Comparison of ENCODE assay signal across 29 cellular contexts in genomic region chr1:65512383-65512782, GRCh38.
DNase-seq lines count a peak whose midpoint lies in the region; ATAC-seq, FAIRE-seq and TF ChIP-seq lines count a peak whose summit lies in the region.
"Had no signal": no experiment of that assay in that cellular context is flagged by ENCODE, and none has a peak within 500 bp of the region (broad histone marks: within the 10 kb centered on the region; RNA-seq: fewer than 3 reads in every experiment).

No MANE protein-coding gene starts in this region.

- no peak for FAIRE-seq in HepG2 (lab: Jason Lieb, UNC)
- FAIRE-seq: HTR-8/SVneo, RCC 7860 had no signal

- TF ChIP-seq CTCF in VCaP (conservative IDR thresholded peaks at IDR 0.05) (no peak), HepG2 (CRISPR knock-in tag; IDR thresholded peaks at IDR 0.05) (no peak)

- no peaks in the 10 kb centered on the region for H3K79me2 ChIP-seq in HepG2 (ENCODE audit: insufficient read depth, low read length)

- no peak for TF ChIP-seq POLR2A in HepG2 (IDR thresholded peaks at IDR 0.05; ENCODE audit: insufficient read depth in 1 of 2, low read depth in 2 of 2, low read length in 2 of 2)

- intact Hi-C loops in right cardiac atrium (cut with DNase I) (no loop called here), Right ventricle myocardium superior (cut with DNase I) (no loop called here), HepG2 (cut with micrococcal nuclease; ENCODE audit: unreplicated experiment) (no loop called here), aorta (cut with DNase I) (no loop called here)

- H3K4me1 ChIP-seq in right cardiac atrium (ENCODE audit: control insufficient read depth, insufficient read depth, low read length) (no peaks in the 10 kb centered on the region), HepG2 (ENCODE audit: insufficient read depth, low read length) (peaks cover 25% of the 10 kb centered on the region), aorta (ENCODE audit: control insufficient read depth in 1 of 2, insufficient read depth in 2 of 2, low read length in 2 of 2) (peaks cover 4 to 12% of the 10 kb centered on the region in 2 donors)
- H3K4me1 ChIP-seq: right atrium auricular region, upper lobe of right lung had no signal

- CTCF ChIA-PET in HepG2 (lab: Yijun Ruan, JAX; ENCODE audit: low intra/inter-chr PET ratio, low total read pairs): no interaction called here

- in situ Hi-C loops in HepG2 (cut with HindIII; ENCODE audit: extremely low pct_ligation_motif_present, low pct_unique_long_range_greater_than_20kb): no loop called here

- no peak overlapping the region for H3K4me2 ChIP-seq in HepG2 (ENCODE audit: low read depth, low read length)

- BruUV-seq in HepG2 (replicated peaks; lab: Mats Ljungman, UMichigan): no TSS peak

- H3K9ac ChIP-seq in HepG2 (ENCODE audit: insufficient read depth, low read depth, low read length): no peak overlapping the region

- H3K27me3 ChIP-seq in right cardiac atrium (ENCODE audit: control insufficient read depth, insufficient read depth): no peaks in the 10 kb centered on the region
- H3K27me3 ChIP-seq in HepG2 (ENCODE audit: control insufficient read depth in 1 of 2, insufficient read depth in 2 of 2, low read length in 2 of 2): no peaks in the 10 kb centered on the region
- H3K27me3 ChIP-seq in aorta (ENCODE audit: control insufficient read depth in 1 of 2, insufficient read depth in 2 of 2, low read length in 1 of 2): no peaks in the 10 kb centered on the region
- H3K27me3 ChIP-seq: ovary, right atrium auricular region, suprapubic skin, upper lobe of right lung had no signal

- H3K4me3 ChIP-seq in right cardiac atrium (ENCODE audit: low read length) (no peak overlapping the region), HepG2 (replicated peaks in 1 of 3; ENCODE audit: insufficient read depth in 1 of 3, low read depth in 2 of 3, low read length in 3 of 3) (no peak overlapping the region), aorta (ENCODE audit: low read length in 2 of 2) (no peak overlapping the region)
- H3K4me3 ChIP-seq: lower lobe of right lung, ovary, right atrium auricular region, suprapubic skin, upper lobe of right lung had no signal

- 61% methylated on average over 4 of the region's 4 CpGs for WGBS in right cardiac atrium
- 46% methylated on average over 4 of the region's 4 CpGs for WGBS in HepG2 (ENCODE audit: low lambda C conversion rate)
- 49 to 50% methylated on average over 4 of the region's 4 CpGs for WGBS in aorta, 2 donors

- peak; percentile 51 to 91 for ATAC-seq in right cardiac atrium
- ATAC-seq in Right ventricle myocardium superior (ENCODE audit: poor library complexity): no peak
- ATAC-seq in HepG2: peak; percentile 56
- ATAC-seq in aorta (ENCODE audit: low FRiP score): peak; percentile 54
- ATAC-seq in HG03378 (IDR thresholded peaks at IDR 0.05; ENCODE audit: unreplicated experiment): no peak
- ATAC-seq: upper lobe of right lung had no signal

- no peak overlapping the region for H2AFZ ChIP-seq in HepG2 (ENCODE audit: low read length)

- no peaks in the 10 kb centered on the region for H3K36me3 ChIP-seq in HepG2 (replicated peaks in 1 of 2; ENCODE audit: control insufficient read depth in 1 of 2, insufficient read depth in 2 of 2, low read length in 2 of 2)
- H3K36me3 ChIP-seq in aorta (ENCODE audit: control insufficient read depth in 1 of 2, insufficient read depth in 2 of 2, low read length in 1 of 2): no peaks in the 10 kb centered on the region
- H3K36me3 ChIP-seq: lower lobe of right lung, ovary, right atrium auricular region, suprapubic skin, upper lobe of right lung had no signal

- TF ChIP-seq RAD21 in HepG2 (CRISPR knock-in tag; IDR thresholded peaks at IDR 0.05): no peak

- TF ChIP-seq EP300 in HepG2 (IDR thresholded peaks at IDR 0.05; ENCODE audit: low read depth in 2 of 2, low read length in 2 of 2): no peak
- TF ChIP-seq EP300 in HepG2 (CRISPR knock-in tag; IDR thresholded peaks at IDR 0.05; ENCODE audit: borderline replicate concordance): no peak

- H4K20me1 ChIP-seq in HepG2 (ENCODE audit: insufficient read depth, low read length): no peaks in the 10 kb centered on the region

- H3K9me3 ChIP-seq in right cardiac atrium (ENCODE audit: control insufficient read depth, low read length) (no peaks in the 10 kb centered on the region), HepG2 (ENCODE audit: low read length) (no peaks in the 10 kb centered on the region), aorta (ENCODE audit: control insufficient read depth, low read length) (no peaks in the 10 kb centered on the region)
- H3K9me3 ChIP-seq: lower lobe of right lung, ovary, suprapubic skin, upper lobe of right lung had no signal

- POLR2A ChIA-PET in HepG2 (lab: Yijun Ruan, JAX): interaction anchor here (1.0 to 1.4 kb wide), 3 partner anchors 41 to 45 kb away, joined by 3 to 4 read pairs (median 3); no protein-coding TSS in a partner anchor

- peak in 2 of 3 donors; percentile 19 to 34 for DNase-seq in right cardiac atrium
- no peak for DNase-seq in Right ventricle myocardium superior
- no peak for DNase-seq in HepG2 (ENCODE audit: low spot score)
- DNase-seq in aorta: no peak
- no peak for DNase-seq in amniotic stem cell (lab: John Stamatoyannopoulos, UW)
- no peak for DNase-seq in activated CD4-positive, CD25-positive, alpha-beta regulatory T cell (lab: John Stamatoyannopoulos, UW)
- DNase-seq: activated CD4-positive, CD25-positive, alpha-beta regulatory T cell treated with anti-CD3 and anti-CD28 coated beads, Interleukin-2, amount 50 U/mL, for 72 hours; activated effector memory CD4-positive, alpha-beta T cell treated with anti-CD3 and anti-CD28 coated beads, Interleukin-2, amount 50 U/mL, for 16 hours; activated naive CD8-positive, alpha-beta T cell treated with anti-CD3 and anti-CD28 coated beads, Interleukin-2, amount 10 ng/mL, durations not matched to agents 7 days and 5 days; activated T-cell treated with anti-CD3 and anti-CD28 coated beads for 4 hours; H9; islet precursor cell; Karpas-422; lower lobe of right lung; MV-4-11; NCI-H1436 treated with DMSO at 0.1 percent for 48 hours; NCI-H2171; NCI-H510A treated with DMSO at 0.1 percent for 48 hours; ovary; stimulated activated CD4-positive, alpha-beta T cell treated with anti-CD3 and anti-CD28 coated beads, Interleukin-12 subunit alpha, Interleukin-12 subunit beta, amount 100 ng/mL, for 4 hours; stimulated activated naive CD4-positive, alpha-beta T cell; T-helper 1 cell; upper lobe of right lung had no signal

- H3K27ac ChIP-seq in right cardiac atrium (ENCODE audit: low read length) (no peak overlapping the region), VCaP (peak overlapping the region; percentile 63), HepG2 (ENCODE audit: extremely low read length, insufficient read depth, low read length) (no peak overlapping the region), aorta (ENCODE audit: low read depth in 1 of 2, low read length in 2 of 2) (no peak overlapping the region)
- H3K27ac ChIP-seq: lower lobe of right lung, ovary, right atrium auricular region, suprapubic skin, upper lobe of right lung had no signal

TF ChIP-seq in HepG2, 621 proteins besides CTCF, POLR2A, EP300 and RAD21 (continues in another document):
- TF ChIP-seq ZNF496 (CRISPR knock-in tag; IDR thresholded peaks at IDR 0.05; ENCODE audit: insufficient replicate concordance): no peak
- 0 out of 2 replicates have a peak, but pooled peaks have one; percentile 24 for TF ChIP-seq POGZ (CRISPR knock-in tag; IDR thresholded peaks at IDR 0.05)
- TF ChIP-seq, protein P1, sequence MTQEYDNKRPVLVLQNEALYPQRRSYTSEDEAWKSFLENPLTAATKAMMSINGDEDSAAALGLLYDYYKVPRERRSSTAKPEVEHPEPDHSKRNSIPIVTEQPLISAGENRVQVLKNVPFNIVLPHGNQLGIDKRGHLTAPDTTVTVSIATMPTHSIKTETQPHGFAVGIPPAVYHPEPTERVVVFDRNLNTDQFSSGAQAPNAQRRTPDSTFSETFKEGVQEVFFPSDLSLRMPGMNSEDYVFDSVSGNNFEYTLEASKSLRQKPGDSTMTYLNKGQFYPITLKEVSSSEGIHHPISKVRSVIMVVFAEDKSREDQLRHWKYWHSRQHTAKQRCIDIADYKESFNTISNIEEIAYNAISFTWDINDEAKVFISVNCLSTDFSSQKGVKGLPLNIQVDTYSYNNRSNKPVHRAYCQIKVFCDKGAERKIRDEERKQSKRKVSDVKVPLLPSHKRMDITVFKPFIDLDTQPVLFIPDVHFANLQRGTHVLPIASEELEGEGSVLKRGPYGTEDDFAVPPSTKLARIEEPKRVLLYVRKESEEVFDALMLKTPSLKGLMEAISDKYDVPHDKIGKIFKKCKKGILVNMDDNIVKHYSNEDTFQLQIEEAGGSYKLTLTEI (CRISPR knock-in tag; conservative IDR thresholded peaks at IDR 0.05): no peak
- TF ChIP-seq HNF4A (CRISPR knock-in tag; IDR thresholded peaks at IDR 0.05): peak; percentile 21; the same call in 1 of the 2 replicates
- TF ChIP-seq PLSCR1 (CRISPR knock-in tag; IDR thresholded peaks at IDR 0.05; ENCODE audit: borderline replicate concordance): no peak

Comparison
In these comparisons a context has a peak if more than half of its experiments do, and no peak if none do; other contexts are left out.
1. ATAC-seq: peak in right cardiac atrium (2 of 2), HepG2 (single experiment) and aorta (single experiment); none in Right ventricle myocardium superior (single experiment) and HG03378 (single experiment).
2. DNase-seq: peak in right cardiac atrium (2 of 3); none in Right ventricle myocardium superior (single experiment), HepG2 (single experiment), aorta (0 of 2), amniotic stem cell (single experiment) and activated CD4-positive, CD25-positive, alpha-beta regulatory T cell (0 of 4).